In genomic region chr9:124965775-124966568, GRCh38 we compare ENCODE assay signal across 8 cellular contexts. TPM values are rescaled to one million over a fixed set of nuclear protein-coding genes. Genes with fewer than 3 reads are reported as not detected.
DNase-seq lines count a peak whose midpoint lies in the region; ATAC-seq and TF ChIP-seq lines count a peak whose summit lies in the region.
"Not testable (repeated sequence)": the region's sequence is repeated elsewhere in the genome, so short reads cannot be mapped to it uniquely, and the experiment has no call there.

No MANE protein-coding gene starts in this region.

- peaks cover 31% of the 10 kb centered on the region for H3K4me1 Mint-ChIP-seq in activated CD8-positive, alpha-beta T cell treated with anti-CD3 and anti-CD28 coated beads for 36 hours (ENCODE audit: low read depth)
- H3K4me1 Mint-ChIP-seq in activated naive CD8-positive, alpha-beta T cell treated with anti-CD3 and anti-CD28 coated beads, Interleukin-2, amount 50 U/mL, for 24 hours = peaks cover 32% of the 10 kb centered on the region
- H3K4me1 Mint-ChIP-seq in osteocyte (ENCODE audit: unreplicated experiment) = not testable (repeated sequence)

- DNase-seq in AG10803 (ENCODE audit: low read depth) = peak; percentile 80
- peak; percentile 51 for DNase-seq in GF-D8 (lab: John Stamatoyannopoulos, UW)
- DNase-seq in Kasumi-1 (lab: John Stamatoyannopoulos, UW) = peak; percentile 25 to 27
- DNase-seq in SIG-M5 (lab: John Stamatoyannopoulos, UW) = peak; percentile 4
- peak; percentile 24 for DNase-seq in activated CD8-positive, alpha-beta T cell treated with anti-CD3 and anti-CD28 coated beads for 36 hours
- not testable (repeated sequence) for DNase-seq in activated naive CD8-positive, alpha-beta T cell treated with anti-CD3 and anti-CD28 coated beads, Interleukin-2, amount 50 U/mL, for 24 hours; osteocyte (ENCODE audit: extremely low spot score, unreplicated experiment)
- DNase-seq in fibroblast of peridontal ligament (ENCODE audit: extremely low read depth) = peak; percentile 44

- POLR2A ChIA-PET in activated CD8-positive, alpha-beta T cell treated with anti-CD3 and anti-CD28 coated beads for 36 hours (lab: Charles Lee) = interaction anchor here (0.6 kb wide), 1 partner anchor 127 kb away, joined by 3 read pairs; no protein-coding TSS in a partner anchor

- not testable (repeated sequence) for H3K9me3 Mint-ChIP-seq in activated CD8-positive, alpha-beta T cell treated with anti-CD3 and anti-CD28 coated beads for 36 hours; activated naive CD8-positive, alpha-beta T cell treated with anti-CD3 and anti-CD28 coated beads, Interleukin-2, amount 50 U/mL, for 24 hours; osteocyte (ENCODE audit: unreplicated experiment)

- intact Hi-C loops in activated CD8-positive, alpha-beta T cell treated with anti-CD3 and anti-CD28 coated beads for 36 hours (cut with micrococcal nuclease) = not testable (repeated sequence)

- not testable (repeated sequence) for H3K36me3 Mint-ChIP-seq in activated CD8-positive, alpha-beta T cell treated with anti-CD3 and anti-CD28 coated beads for 36 hours (ENCODE audit: low read depth); activated naive CD8-positive, alpha-beta T cell treated with anti-CD3 and anti-CD28 coated beads, Interleukin-2, amount 50 U/mL, for 24 hours (ENCODE audit: low read depth); osteocyte (ENCODE audit: unreplicated experiment)

- H3K27ac Mint-ChIP-seq in activated CD8-positive, alpha-beta T cell treated with anti-CD3 and anti-CD28 coated beads for 36 hours = peak overlapping the region; percentile 96
- peak overlapping the region; percentile 96 for H3K27ac Mint-ChIP-seq in activated naive CD8-positive, alpha-beta T cell treated with anti-CD3 and anti-CD28 coated beads, Interleukin-2, amount 50 U/mL, for 24 hours
- H3K27ac Mint-ChIP-seq in osteocyte (ENCODE audit: unreplicated experiment) = peak overlapping the region; percentile 63

- not testable (repeated sequence) for H3K27me3 Mint-ChIP-seq in activated CD8-positive, alpha-beta T cell treated with anti-CD3 and anti-CD28 coated beads for 36 hours; activated naive CD8-positive, alpha-beta T cell treated with anti-CD3 and anti-CD28 coated beads, Interleukin-2, amount 50 U/mL, for 24 hours; osteocyte (ENCODE audit: unreplicated experiment)

- ATAC-seq in activated CD8-positive, alpha-beta T cell treated with anti-CD3 and anti-CD28 coated beads for 36 hours = peak; percentile 94
- ATAC-seq in activated naive CD8-positive, alpha-beta T cell treated with anti-CD3 and anti-CD28 coated beads, Interleukin-2, amount 50 U/mL, for 24 hours = peak; percentile 28

- not testable (repeated sequence) for TF ChIP-seq CTCF in AG10803 (conservative IDR thresholded peaks at IDR 0.05; ENCODE audit: low read length); activated CD8-positive, alpha-beta T cell treated with anti-CD3 and anti-CD28 coated beads for 36 hours (IDR thresholded peaks at IDR 0.05); osteocyte (IDR thresholded peaks at IDR 0.05)

- CTCF ChIA-PET in activated CD8-positive, alpha-beta T cell treated with anti-CD3 and anti-CD28 coated beads for 36 hours (lab: Charles Lee) = interaction anchor here (1.6 kb wide), 1 partner anchor 11 kb away, joined by 3 read pairs; no protein-coding TSS in a partner anchor

- not testable (repeated sequence) for H3K4me3 Mint-ChIP-seq in activated CD8-positive, alpha-beta T cell treated with anti-CD3 and anti-CD28 coated beads for 36 hours; activated naive CD8-positive, alpha-beta T cell treated with anti-CD3 and anti-CD28 coated beads, Interleukin-2, amount 50 U/mL, for 24 hours; osteocyte (ENCODE audit: unreplicated experiment)

- not testable (repeated sequence) for H3K4me3 ChIP-seq in AG10803 (ENCODE audit: low read length)

RNA-seq across cellular contexts. Expression of gene GOLGA1, which starts 25.1 kb away (rescaled TPM):
- total RNA-seq in activated CD8-positive, alpha-beta T cell treated with anti-CD3 and anti-CD28 coated beads for 36 hours = 10 to 100 TPM; 20.9 to 21.6 TPM
- 22.0 and 22.4 TPM in 2 replicates for total RNA-seq in osteocyte
